Comparison of ENCODE assay signal across 13 cellular contexts in the genomic region with DNA sequence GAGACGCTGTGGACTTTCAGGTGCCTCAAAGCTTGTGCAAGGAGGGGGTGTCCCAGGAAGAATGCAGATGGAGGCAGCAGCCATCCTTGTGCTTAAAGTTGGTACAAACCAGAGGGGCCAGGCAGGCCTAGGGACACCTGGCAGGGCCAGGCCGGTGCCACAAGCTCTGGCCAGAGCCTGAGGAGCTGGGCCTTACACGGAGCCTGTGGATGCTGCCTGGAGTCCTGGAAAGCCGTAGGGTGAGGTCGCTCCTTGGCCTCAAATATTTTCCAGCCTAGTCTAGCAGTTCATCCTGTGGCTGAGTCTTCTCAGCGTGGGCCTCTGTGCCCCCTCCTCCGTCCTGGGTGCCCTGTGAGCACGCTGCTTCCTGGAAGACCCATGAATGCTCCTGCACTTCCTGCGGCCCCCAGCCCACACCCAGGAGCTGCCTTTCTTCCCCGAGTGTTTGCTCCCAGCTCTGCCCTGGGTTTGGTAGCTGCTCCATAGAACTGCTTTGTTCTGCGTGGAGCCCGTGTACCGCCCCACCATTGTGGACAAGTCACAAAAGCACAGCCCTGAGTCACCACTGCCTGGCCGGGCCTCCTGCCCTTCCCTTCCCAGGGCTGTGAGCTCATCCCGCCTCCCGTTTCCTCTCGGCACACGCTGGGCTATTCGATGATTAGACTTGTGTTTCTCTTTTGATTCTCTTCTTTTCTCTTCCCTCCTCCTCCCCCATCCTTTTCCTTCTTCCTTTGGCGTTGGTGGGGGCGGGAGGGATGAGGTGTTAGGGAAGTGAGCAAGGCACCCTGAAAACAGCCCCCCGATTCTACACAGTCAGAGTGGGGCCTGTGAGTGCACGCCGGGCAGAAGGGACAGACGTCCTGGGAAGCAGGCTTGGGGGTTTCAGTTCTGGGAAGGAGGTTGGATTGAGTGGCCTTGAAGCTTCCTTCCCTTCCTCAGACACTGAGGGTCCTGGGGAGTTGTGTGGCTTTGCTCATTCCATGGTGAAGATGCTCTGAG.
DNase-seq lines count a peak whose midpoint lies in the region; ATAC-seq, FAIRE-seq and TF ChIP-seq lines count a peak whose summit lies in the region.
"Had no signal": no experiment of that assay in that cellular context is flagged by ENCODE, and none has a peak within 500 bp of the region (broad histone marks: within the 10 kb centered on the region; RNA-seq: fewer than 3 reads in every experiment).

No MANE protein-coding gene starts in this region.

- no peak overlapping the region for H3K9ac ChIP-seq in HUES48 (ENCODE audit: low read depth, low read length)

- no peak overlapping the region for H3K4me3 Mint-ChIP-seq in natural killer cell treated with Interleukin-12 subunit alpha and Interleukin-12 subunit beta and Interleukin-15 and Interleukin-18, amount 100 ng/mL, for 72 hours
- H3K4me3 Mint-ChIP-seq: dendritic cell treated with granulocyte-macrophage colony-stimulating factor and Interleukin-4, amounts not matched to agents 40 ng/mL and 50 ng/mL, for 4 days; memory B cell had no signal

- peak; percentile 22 for ATAC-seq in left lung
- no peak for ATAC-seq in natural killer cell treated with Interleukin-12 subunit alpha and Interleukin-12 subunit beta and Interleukin-15 and Interleukin-18, amount 100 ng/mL, for 72 hours

- H3K9me3 ChIP-seq in HUES48 (ENCODE audit: control insufficient read depth, insufficient read depth, low read length), result peaks cover 5% of the 10 kb centered on the region; the same call in 1 of the 2 replicates
- H3K9me3 ChIP-seq in left lung, result no peaks in the 10 kb centered on the region

- H3K9me3 Mint-ChIP-seq in natural killer cell treated with Interleukin-12 subunit alpha and Interleukin-12 subunit beta and Interleukin-15 and Interleukin-18, amount 100 ng/mL, for 72 hours, result no peaks in the 10 kb centered on the region

- DNase-seq in dermis microvascular lymphatic vessel endothelial cell (ENCODE audit: low read depth in 2 of 2), result peak; percentile 56 to 85
- DNase-seq in left lung, result peak; percentile 46 to 76
- DNase-seq in smooth muscle cell of the brain vasculature (ENCODE audit: low read depth, low spot score), result peak; percentile 54
- no peak for DNase-seq in DMS79 treated with DMSO at 0.1 percent for 48 hours (lab: John Stamatoyannopoulos, UW)
- no peak for DNase-seq in GM12891 (ENCODE audit: insufficient read length, low spot score)
- no peak for DNase-seq in hippocampal formation (lab: John Stamatoyannopoulos, UW)
- DNase-seq in natural killer cell treated with Interleukin-12 subunit alpha and Interleukin-12 subunit beta and Interleukin-15 and Interleukin-18, amount 100 ng/mL, for 72 hours (ENCODE audit: low spot score), result no peak
- DNase-seq: DMS 273 treated with DMSO at 0.1 percent for 48 hours, HCEC 1CT, NCI-H2171 had no signal

- no peaks in the 10 kb centered on the region for H3K36me3 ChIP-seq in HUES48 (ENCODE audit: control insufficient read depth, insufficient read depth, low read length)
- H3K36me3 ChIP-seq in left lung, result no peaks in the 10 kb centered on the region

- peaks cover 0 to 3% of the 10 kb centered on the region in 2 donors for H3K4me1 Mint-ChIP-seq in natural killer cell treated with Interleukin-12 subunit alpha and Interleukin-12 subunit beta and Interleukin-15 and Interleukin-18, amount 100 ng/mL, for 72 hours (ENCODE audit: low read depth in 2 of 2)
- H3K4me1 Mint-ChIP-seq: memory B cell had no signal

- H3K27ac Mint-ChIP-seq in natural killer cell treated with Interleukin-12 subunit alpha and Interleukin-12 subunit beta and Interleukin-15 and Interleukin-18, amount 100 ng/mL, for 72 hours, result no peak overlapping the region
- H3K27ac Mint-ChIP-seq: dendritic cell treated with granulocyte-macrophage colony-stimulating factor and Interleukin-4, amounts not matched to agents 40 ng/mL and 50 ng/mL, for 4 days; memory B cell had no signal

- TF ChIP-seq CTCF in left lung (IDR thresholded peaks at IDR 0.05), result no peak

- peaks cover 0 to 6% of the 10 kb centered on the region in 2 donors for H3K27me3 Mint-ChIP-seq in natural killer cell treated with Interleukin-12 subunit alpha and Interleukin-12 subunit beta and Interleukin-15 and Interleukin-18, amount 100 ng/mL, for 72 hours
- H3K27me3 Mint-ChIP-seq: dendritic cell treated with granulocyte-macrophage colony-stimulating factor and Interleukin-4, amounts not matched to agents 40 ng/mL and 50 ng/mL, for 4 days had no signal

- no peaks in the 10 kb centered on the region for H3K4me1 ChIP-seq in HUES48 (ENCODE audit: control insufficient read depth, insufficient read depth, low read length)
- no peaks in the 10 kb centered on the region for H3K4me1 ChIP-seq in left lung

- H3K36me3 Mint-ChIP-seq in natural killer cell treated with Interleukin-12 subunit alpha and Interleukin-12 subunit beta and Interleukin-15 and Interleukin-18, amount 100 ng/mL, for 72 hours, result no peaks in the 10 kb centered on the region
- H3K36me3 Mint-ChIP-seq: memory B cell had no signal

- intact Hi-C loops in left lung (cut with DNase I), result no loop called here

- H3K27ac ChIP-seq in HUES48 (ENCODE audit: low read depth, low read length), result peak overlapping the region; percentile 32
- H3K27ac ChIP-seq in left lung, result no peak overlapping the region

- no peak for TF ChIP-seq POLR2A in GM12891 (IDR thresholded peaks at IDR 0.05; ENCODE audit: low read depth, low read length)

- H3K27me3 ChIP-seq in HUES48 (ENCODE audit: control insufficient read depth, insufficient read depth, low read length) (no peaks in the 10 kb centered on the region), left lung (no peaks in the 10 kb centered on the region)

- FAIRE-seq in GM12891 (lab: Jason Lieb, UNC), result no peak

- H3K4me3 ChIP-seq in HUES48 (ENCODE audit: low read depth, low read length) (no peak overlapping the region), left lung (no peak overlapping the region)

TF ChIP-seq in GM12891, 5 proteins besides CTCF, POLR2A, EP300 and RAD21:
- TF ChIP-seq SPI1 (IDR thresholded peaks at IDR 0.05; ENCODE audit: low read depth, low read length) (no peak), POLR2AphosphoS5 (IDR thresholded peaks at IDR 0.05; ENCODE audit: low read depth, low read length) (no peak), PAX5 (IDR thresholded peaks at IDR 0.05; ENCODE audit: insufficient read depth, low read length, severe bottlenecking) (no peak)

Comparison
In these comparisons a context has a peak if more than half of its experiments do, and no peak if none do; other contexts are left out.
1. DNase-seq: peak in dermis microvascular lymphatic vessel endothelial cell (2 of 2), left lung (2 of 2) and smooth muscle cell of the brain vasculature (single experiment); none in DMS79 treated with DMSO at 0.1 percent for 48 hours (single experiment), GM12891 (single experiment), hippocampal formation (0 of 2) and natural killer cell treated with Interleukin-12 subunit alpha and Interleukin-12 subunit beta and Interleukin-15 and Interleukin-18, amount 100 ng/mL, for 72 hours (single experiment).